In the genomic region with DNA sequence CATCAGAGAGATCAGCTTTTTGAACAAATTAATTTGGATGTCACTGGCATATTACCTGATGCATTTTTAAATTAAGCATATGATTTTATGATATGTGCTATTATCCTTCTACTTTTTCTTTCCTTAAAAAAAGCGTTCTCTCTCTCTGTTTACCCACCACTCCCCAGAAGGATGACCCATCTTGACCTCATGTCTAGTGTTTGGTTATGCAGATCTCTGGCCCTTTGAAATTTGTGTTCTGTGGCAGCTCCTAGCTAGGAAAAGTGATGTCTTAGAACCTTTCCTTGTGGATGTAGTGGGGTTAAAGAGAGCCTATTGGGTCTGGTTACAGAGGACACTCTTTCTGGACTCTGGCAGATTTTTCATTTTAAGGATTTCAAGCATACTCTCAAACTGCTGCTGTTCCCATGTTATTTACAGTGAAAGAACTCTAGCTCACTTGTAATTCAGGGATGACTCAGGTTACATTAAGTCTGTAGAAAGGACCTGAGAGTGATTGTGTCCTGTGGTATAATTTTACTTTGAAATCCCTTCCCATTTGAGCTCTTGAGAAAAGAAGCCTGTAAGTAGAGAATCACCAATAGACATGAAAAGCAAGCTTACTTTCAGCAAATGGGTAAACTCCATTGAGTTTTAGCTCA, we compare ENCODE assay signal across 12 cellular contexts.
"Had no signal": no experiment of that assay in that cellular context is flagged by ENCODE, and none has a peak within 500 bp of the region (broad histone marks: within the 10 kb centered on the region; RNA-seq: fewer than 3 reads in every experiment).

No MANE protein-coding gene starts in this region.

- H3K4me1 Mint-ChIP-seq: activated naive CD8-positive, alpha-beta T cell treated with anti-CD3 and anti-CD28 coated beads for 36 hours; natural killer cell had no signal

- H3K4me1 ChIP-seq: psoas muscle had no signal

- H3K4me3 Mint-ChIP-seq: activated CD4-positive, alpha-beta memory T cell treated with anti-CD3 and anti-CD28 coated beads for 36 hours; activated naive CD8-positive, alpha-beta T cell treated with anti-CD3 and anti-CD28 coated beads for 36 hours; activated T-cell treated with anti-CD3 and anti-CD28 coated beads, Interleukin-2, amount 50 U/mL, for 72 hours; natural killer cell; stimulated activated naive CD8-positive, alpha-beta T cell treated with anti-CD3 and anti-CD28 coated beads, Interleukin-15, Interleukin-2, amounts not matched to agents 100 ng/mL and 50 ng/mL, for 24 hours had no signal

- H3K27ac ChIP-seq: psoas muscle, VCaP had no signal

- H3K27me3 ChIP-seq: esophagus muscularis mucosa had no signal

- H3K27me3 Mint-ChIP-seq: stimulated activated naive CD8-positive, alpha-beta T cell treated with anti-CD3 and anti-CD28 coated beads, Interleukin-15, Interleukin-2, amounts not matched to agents 100 ng/mL and 50 ng/mL, for 24 hours had no signal

- H3K36me3 Mint-ChIP-seq: activated CD4-positive, alpha-beta memory T cell treated with anti-CD3 and anti-CD28 coated beads for 36 hours; activated naive CD8-positive, alpha-beta T cell treated with anti-CD3 and anti-CD28 coated beads for 36 hours; natural killer cell had no signal

- H3K27ac Mint-ChIP-seq: activated CD4-positive, alpha-beta memory T cell treated with anti-CD3 and anti-CD28 coated beads for 36 hours; activated naive CD8-positive, alpha-beta T cell treated with anti-CD3 and anti-CD28 coated beads for 36 hours; activated T-cell treated with anti-CD3 and anti-CD28 coated beads, Interleukin-2, amount 50 U/mL, for 72 hours; natural killer cell; stimulated activated naive CD8-positive, alpha-beta T cell treated with anti-CD3 and anti-CD28 coated beads, Interleukin-15, Interleukin-2, amounts not matched to agents 100 ng/mL and 50 ng/mL, for 24 hours had no signal

- ATAC-seq: activated T-cell treated with anti-CD3 and anti-CD28 coated beads, Interleukin-2, amount 50 U/mL, for 72 hours; natural killer cell; psoas muscle had no signal

- DNase-seq: activated CD4-positive, alpha-beta memory T cell treated with anti-CD3 and anti-CD28 coated beads for 36 hours; activated gamma-delta T cell treated with Interleukin-2 at 50 U/mL for 16 hours; activated naive CD8-positive, alpha-beta T cell treated with anti-CD3 and anti-CD28 coated beads for 36 hours; activated T-cell treated with anti-CD3 and anti-CD28 coated beads, Interleukin-2, amount 50 U/mL, for 72 hours; hypothalamus; natural killer cell; psoas muscle; stimulated activated CD4-positive, alpha-beta T cell treated with anti-CD3 and anti-CD28 coated beads, Interleukin-2, amount 100 ng/mL, for 48 hours; T1000 had no signal

- H3K4me3 ChIP-seq: esophagus muscularis mucosa, psoas muscle had no signal

- H3K9me3 Mint-ChIP-seq: activated CD4-positive, alpha-beta memory T cell treated with anti-CD3 and anti-CD28 coated beads for 36 hours; activated naive CD8-positive, alpha-beta T cell treated with anti-CD3 and anti-CD28 coated beads for 36 hours; activated T-cell treated with anti-CD3 and anti-CD28 coated beads, Interleukin-2, amount 50 U/mL, for 72 hours; natural killer cell; stimulated activated naive CD8-positive, alpha-beta T cell treated with anti-CD3 and anti-CD28 coated beads, Interleukin-15, Interleukin-2, amounts not matched to agents 100 ng/mL and 50 ng/mL, for 24 hours had no signal
